Comparison of ENCODE assay signal across 19 cellular contexts in the genomic region with DNA sequence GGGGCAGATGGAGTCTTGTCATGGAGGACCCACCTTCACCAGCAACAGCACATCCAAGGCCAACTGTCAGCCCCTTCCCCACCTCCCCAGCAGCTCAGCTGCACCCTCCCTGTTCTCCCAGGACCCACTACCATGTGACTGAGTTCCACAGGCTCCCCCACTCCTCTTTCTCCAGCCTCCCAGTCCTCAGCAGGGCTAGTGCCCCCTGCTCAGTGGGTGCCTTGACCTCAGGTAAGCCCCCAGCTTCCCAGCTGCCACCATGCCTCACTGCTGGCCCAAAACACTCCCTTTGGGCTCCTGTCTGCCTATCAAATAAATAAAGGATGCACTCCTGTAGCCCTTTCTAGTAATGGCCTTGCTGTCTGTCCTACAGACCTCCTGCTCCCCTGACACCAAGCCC.
DNase-seq lines count a peak whose midpoint lies in the region.
"Had no signal": no experiment of that assay in that cellular context is flagged by ENCODE, and none has a peak within 500 bp of the region (broad histone marks: within the 10 kb centered on the region; RNA-seq: fewer than 3 reads in every experiment).

No MANE protein-coding gene starts in this region.

- H3K36me3 Mint-ChIP-seq in activated CD4-positive, alpha-beta T cell treated with anti-CD3 and anti-CD28 coated beads, Interleukin-2, amount 10 ng/mL, durations not matched to agents 24 days and 14 days (ENCODE audit: low read depth): no peaks in the 10 kb centered on the region
- peaks cover 0 to 21% (median 0%) of the 10 kb centered on the region in 3 donors for H3K36me3 Mint-ChIP-seq in CD8-positive, alpha-beta memory T cell
- H3K36me3 Mint-ChIP-seq: CD14-positive monocyte had no signal

- no peak overlapping the region for H3K18ac ChIP-seq in mesendoderm (ENCODE audit: low read length)

- peak overlapping the region; percentile 18 for H3K27ac ChIP-seq in mesendoderm (ENCODE audit: low read depth, low read length)
- H3K27ac ChIP-seq in CD8-positive, alpha-beta memory T cell (ENCODE audit: low read depth, low read length): no peak overlapping the region
- H3K27ac ChIP-seq: 22Rv1, A549, BLaER1 had no signal

- no peak for DNase-seq in activated CD4-positive, alpha-beta T cell treated with anti-CD3 and anti-CD28 coated beads, Interleukin-2, amount 10 ng/mL, durations not matched to agents 24 days and 14 days
- DNase-seq in activated CD4-positive, alpha-beta T cell treated with anti-CD3 and anti-CD28 coated beads for 48 hours: no peak
- DNase-seq in AG20443 (ENCODE audit: low spot score) (peak; percentile 5), ecto neural progenitor cell (ENCODE audit: low spot score) (peak; percentile 26), mesendoderm (no peak), HK-2 (ENCODE audit: unreplicated experiment) (no peak), NCI-H2227 treated with DMSO at 0.1 percent for 48 hours (lab: John Stamatoyannopoulos, UW) (no peak)
- no peak for DNase-seq in CD8-positive, alpha-beta memory T cell
- DNase-seq: Calu3; CD4-positive, alpha-beta memory T cell; DMS 273 treated with DMSO at 0.1 percent for 48 hours; DMS53; DND-41; EL had no signal

- no peak overlapping the region for H3K4me3 ChIP-seq in mesendoderm (ENCODE audit: low read length)
- H3K4me3 ChIP-seq in CD8-positive, alpha-beta memory T cell (ENCODE audit: low read length): no peak overlapping the region
- H3K4me3 ChIP-seq: A549, BLaER1, GM23338 had no signal

- no peaks in the 10 kb centered on the region for H3K79me1 ChIP-seq in mesendoderm (ENCODE audit: low read length)

- no peaks in the 10 kb centered on the region for H3K79me2 ChIP-seq in mesendoderm (ENCODE audit: control insufficient read depth, insufficient read depth, low read length)

- H3K4me3 Mint-ChIP-seq in activated CD4-positive, alpha-beta T cell treated with anti-CD3 and anti-CD28 coated beads, Interleukin-2, amount 10 ng/mL, durations not matched to agents 24 days and 14 days: no peak overlapping the region
- no peak overlapping the region for H3K4me3 Mint-ChIP-seq in CD8-positive, alpha-beta memory T cell
- H3K4me3 Mint-ChIP-seq: CD14-positive monocyte; CD4-positive, alpha-beta memory T cell; GM23338 had no signal

- H3K27me3 ChIP-seq in mesendoderm (ENCODE audit: insufficient read depth, low read length, poor library complexity): no peaks in the 10 kb centered on the region
- H3K27me3 ChIP-seq in CD8-positive, alpha-beta memory T cell (ENCODE audit: insufficient read depth, low read length, poor library complexity, severe bottlenecking): no peaks in the 10 kb centered on the region
- H3K27me3 ChIP-seq: BLaER1 had no signal

- H3K27ac Mint-ChIP-seq in activated CD4-positive, alpha-beta T cell treated with anti-CD3 and anti-CD28 coated beads, Interleukin-2, amount 10 ng/mL, durations not matched to agents 24 days and 14 days: peak overlapping the region; percentile 43
- H3K27ac Mint-ChIP-seq in CD8-positive, alpha-beta memory T cell: no peak overlapping the region
- H3K27ac Mint-ChIP-seq: CD14-positive monocyte, GM23338 had no signal

- H2BK120ac ChIP-seq in mesendoderm (ENCODE audit: low read depth, low read length): no peak overlapping the region

- no peak overlapping the region for H3K9ac ChIP-seq in mesendoderm (ENCODE audit: low read length)
- H3K9ac ChIP-seq: BLaER1 had no signal

- no peaks in the 10 kb centered on the region for H3K9me3 ChIP-seq in CD8-positive, alpha-beta memory T cell (ENCODE audit: low read length)

- H2BK15ac ChIP-seq in mesendoderm (replicated peaks; ENCODE audit: low read depth): no peak overlapping the region

- no peak overlapping the region for H3K4ac ChIP-seq in mesendoderm (ENCODE audit: low read depth, low read length)

- no peak overlapping the region for H3K23ac ChIP-seq in mesendoderm (ENCODE audit: low read length)

- POLR2A ChIA-PET in CD8-positive, alpha-beta memory T cell (lab: Charles Lee): no interaction called here

- no peak overlapping the region for H3K56ac ChIP-seq in mesendoderm (ENCODE audit: low read length)

- H4K5ac ChIP-seq in mesendoderm (ENCODE audit: low read length): no peak overlapping the region

- CTCF ChIA-PET in CD8-positive, alpha-beta memory T cell (lab: Charles Lee): interaction anchor here (1.3 kb wide), 1 partner anchor 14 kb away, joined by 4 read pairs; no protein-coding TSS in a partner anchor

- no peaks in the 10 kb centered on the region for H3K4me1 ChIP-seq in mesendoderm (ENCODE audit: control insufficient read depth, low read depth, low read length)
- no peaks in the 10 kb centered on the region for H3K4me1 ChIP-seq in CD8-positive, alpha-beta memory T cell (ENCODE audit: insufficient read depth, low read length)
- H3K4me1 ChIP-seq: A549 had no signal

- no peak overlapping the region for H2BK5ac ChIP-seq in mesendoderm (ENCODE audit: low read length)

- intact Hi-C loops in activated CD4-positive, alpha-beta T cell treated with anti-CD3 and anti-CD28 coated beads, Interleukin-2, amount 10 ng/mL, durations not matched to agents 24 days and 14 days (cut with micrococcal nuclease): no loop called here

- no peaks in the 10 kb centered on the region for H3K27me3 Mint-ChIP-seq in activated CD4-positive, alpha-beta T cell treated with anti-CD3 and anti-CD28 coated beads, Interleukin-2, amount 10 ng/mL, durations not matched to agents 24 days and 14 days
- peaks cover 0 to 3% of the 10 kb centered on the region in 2 donors for H3K27me3 Mint-ChIP-seq in CD8-positive, alpha-beta memory T cell

- H3K4me2 ChIP-seq in mesendoderm (ENCODE audit: low read length): no peak overlapping the region
- H3K4me2 ChIP-seq: A549, BLaER1, GM23338 had no signal

- no peaks in the 10 kb centered on the region for H3K36me3 ChIP-seq in mesendoderm (ENCODE audit: control insufficient read depth, insufficient read depth, low read length)
- H3K36me3 ChIP-seq in CD8-positive, alpha-beta memory T cell (ENCODE audit: insufficient read depth, low read length): no peaks in the 10 kb centered on the region
- H3K36me3 ChIP-seq: BLaER1 had no signal

- peaks cover 9% of the 10 kb centered on the region for H3K4me1 Mint-ChIP-seq in activated CD4-positive, alpha-beta T cell treated with anti-CD3 and anti-CD28 coated beads, Interleukin-2, amount 10 ng/mL, durations not matched to agents 24 days and 14 days
- H3K4me1 Mint-ChIP-seq in CD8-positive, alpha-beta memory T cell: peaks cover under 1 to 2% (median 1%) of the 10 kb centered on the region in 3 donors
- H3K4me1 Mint-ChIP-seq: CD14-positive monocyte; CD4-positive, alpha-beta memory T cell had no signal

- no peak overlapping the region for H4K8ac ChIP-seq in mesendoderm (ENCODE audit: low read depth, low read length)

- H2AK5ac ChIP-seq in mesendoderm (ENCODE audit: low read length): no peak overlapping the region

- H3K9me3 Mint-ChIP-seq in activated CD4-positive, alpha-beta T cell treated with anti-CD3 and anti-CD28 coated beads, Interleukin-2, amount 10 ng/mL, durations not matched to agents 24 days and 14 days: peaks cover 15% of the 10 kb centered on the region
- peaks cover 8 to 23% (median 19%) of the 10 kb centered on the region in 5 donors for H3K9me3 Mint-ChIP-seq in CD8-positive, alpha-beta memory T cell

Comparison
In these comparisons a context has a peak if more than half of its experiments do, and no peak if none do; other contexts are left out.
1. DNase-seq: peak in AG20443 (single experiment) and ecto neural progenitor cell (single experiment); none in activated CD4-positive, alpha-beta T cell treated with anti-CD3 and anti-CD28 coated beads, Interleukin-2, amount 10 ng/mL, durations not matched to agents 24 days and 14 days (single experiment), activated CD4-positive, alpha-beta T cell treated with anti-CD3 and anti-CD28 coated beads for 48 hours (single experiment), mesendoderm (single experiment), CD8-positive, alpha-beta memory T cell (0 of 5), HK-2 (single experiment) and NCI-H2227 treated with DMSO at 0.1 percent for 48 hours (single experiment).